In genomic region chr3:150759319-150759718, GRCh38 we compare ENCODE assay signal across 11 cellular contexts. TPM values are rescaled to one million over a fixed set of nuclear protein-coding genes. Genes with fewer than 3 reads are reported as not detected.
DNase-seq lines count a peak whose midpoint lies in the region; ATAC-seq, FAIRE-seq and TF ChIP-seq lines count a peak whose summit lies in the region.
"Had no signal": no experiment of that assay in that cellular context is flagged by ENCODE, and none has a peak within 500 bp of the region (broad histone marks: within the 10 kb centered on the region; RNA-seq: fewer than 3 reads in every experiment).

No MANE protein-coding gene starts in this region.

- no peaks in the 10 kb centered on the region for H3K9me2 ChIP-seq in neural cell (ENCODE audit: insufficient read depth, low read length)

- H3K4me3 Mint-ChIP-seq in CD8-positive, alpha-beta T cell, result peak overlapping the region; percentile 94

- no peak for TF ChIP-seq POLR2A in GM12878 (IDR thresholded peaks at IDR 0.05; ENCODE audit: low read depth, low read length)

- no peak for ATAC-seq in CD8-positive, alpha-beta T cell
- ATAC-seq in GM12878 (no peak), HG03432 (IDR thresholded peaks at IDR 0.05; ENCODE audit: unreplicated experiment) (no peak)
- ATAC-seq: body of pancreas had no signal

- no peak for TF ChIP-seq EP300 in GM12878 (IDR thresholded peaks at IDR 0.05; ENCODE audit: borderline replicate concordance in 1 of 2, control insufficient read depth in 1 of 2, low read depth in 2 of 2, low read length in 2 of 2)
- no peak for TF ChIP-seq EP300 in neural cell (conservative IDR thresholded peaks at IDR 0.05; ENCODE audit: poor library complexity, severe bottlenecking)

- H3K9ac ChIP-seq in KMS-11 (no peak overlapping the region), GM12878 (ENCODE audit: control insufficient read depth, insufficient read depth, low read length) (no peak overlapping the region), neural cell (ENCODE audit: low read length) (no peak overlapping the region)

- H3K36me3 ChIP-seq in CD8-positive, alpha-beta T cell (ENCODE audit: insufficient read depth, low read length), result no peaks in the 10 kb centered on the region
- H3K36me3 ChIP-seq in KMS-11 (ENCODE audit: insufficient read depth) (no peaks in the 10 kb centered on the region; the same call in 1 of the 2 replicates), GM12878 (ENCODE audit: control insufficient read depth in 2 of 2, insufficient read depth in 2 of 2, low read length in 1 of 2) (no peaks in the 10 kb centered on the region; a peak in 1 of 4 replicates), neural cell (ENCODE audit: insufficient read depth, low read length) (no peaks in the 10 kb centered on the region)

- no peaks in the 10 kb centered on the region for H3K27me3 Mint-ChIP-seq in CD8-positive, alpha-beta T cell (ENCODE audit: low read depth)

- H3F3A ChIP-seq in neural cell (ENCODE audit: insufficient read depth, low read length, poor library complexity, severe bottlenecking), result no peaks in the 10 kb centered on the region

- CTCF ChIA-PET in CD8-positive, alpha-beta T cell (lab: Charles Lee), result interaction anchor here (1.2 to 1.6 kb wide), 2 partner anchors 29 to 30 kb away, joined by 4 read pairs; no protein-coding TSS in a partner anchor
- CTCF ChIA-PET in GM12878 (lab: Yijun Ruan, JAX), result interaction anchor here (0.6 to 3.6 kb wide), 8 partner anchors 9 to 347 kb away, joined by 3 to 23 read pairs (median 4); no protein-coding TSS in a partner anchor

- H4K20me1 ChIP-seq in KMS-11 (ENCODE audit: insufficient read depth), result peaks cover 25% of the 10 kb centered on the region
- H4K20me1 ChIP-seq in GM12878 (ENCODE audit: control insufficient read depth, insufficient read depth), result no peaks in the 10 kb centered on the region
- no peaks in the 10 kb centered on the region for H4K20me1 ChIP-seq in neural cell (ENCODE audit: insufficient read depth)

- peaks cover 37% of the 10 kb centered on the region for H3K4me1 ChIP-seq in CD8-positive, alpha-beta T cell (ENCODE audit: insufficient read depth, low read length)
- H3K4me1 ChIP-seq in KMS-11 (ENCODE audit: low read depth, poor library complexity, severe bottlenecking) (peaks cover 61% of the 10 kb centered on the region), GM12878 (ENCODE audit: control insufficient read depth, insufficient read depth, low read length) (no peaks in the 10 kb centered on the region; the same call in 1 of the 2 replicates)

- intact Hi-C loops in CD8-positive, alpha-beta T cell (cut with DNase I, micrococcal nuclease), result no loop called here
- intact Hi-C loops in GM12878 (cut with micrococcal nuclease; ENCODE audit: unreplicated experiment), result no loop called here

- peaks cover 41% of the 10 kb centered on the region for H3K36me3 Mint-ChIP-seq in CD8-positive, alpha-beta T cell

- BruUV-seq in GM12878 (replicated peaks; lab: Mats Ljungman, UMichigan), result no TSS peak

- POLR2A ChIA-PET in CD8-positive, alpha-beta T cell (lab: Charles Lee), result interaction anchor here (0.8 to 1.0 kb wide), 2 partner anchors 18 to 156 kb away, joined by 3 read pairs; partner anchors contain the start of gene SELENOT
- POLR2A ChIA-PET in GM12878 (lab: Charles Lee), result interaction anchor here (0.7 to 2.8 kb wide), 11 partner anchors 8 to 161 kb away, joined by 3 to 10 read pairs (median 4); no protein-coding TSS in a partner anchor

- no peak overlapping the region for H3K27ac ChIP-seq in CD8-positive, alpha-beta T cell (ENCODE audit: low read depth, low read length)
- no peak overlapping the region; the same call in 1 of the 2 replicates for H3K27ac ChIP-seq in KMS-11
- H3K27ac ChIP-seq in GM12878 (ENCODE audit: control insufficient read depth, insufficient read depth), result peak overlapping the region; percentile 77
- H3K27ac ChIP-seq in neural cell (ENCODE audit: low read length), result no peak overlapping the region

- no peaks in the 10 kb centered on the region for H3K9me3 ChIP-seq in CD8-positive, alpha-beta T cell (ENCODE audit: low read length)
- H3K9me3 ChIP-seq in GM12878 (replicated peaks; ENCODE audit: control insufficient read depth, insufficient read depth, low read length) (no peaks in the 10 kb centered on the region), neural cell (ENCODE audit: low read length) (no peaks in the 10 kb centered on the region)
- H3K9me3 ChIP-seq: body of pancreas had no signal

- no peaks in the 10 kb centered on the region for H3K9me3 Mint-ChIP-seq in CD8-positive, alpha-beta T cell

- H3K27me3 ChIP-seq in CD8-positive, alpha-beta T cell (ENCODE audit: insufficient read depth, low read length), result no peaks in the 10 kb centered on the region
- H3K27me3 ChIP-seq in KMS-11 (ENCODE audit: insufficient read depth, low read depth) (no peaks in the 10 kb centered on the region), GM12878 (replicated peaks in 1 of 2; ENCODE audit: control insufficient read depth in 2 of 2, insufficient read depth in 2 of 2, low read length in 1 of 2) (no peaks in the 10 kb centered on the region), neural cell (ENCODE audit: insufficient read depth, low read depth, low read length) (no peaks in the 10 kb centered on the region)
- H3K27me3 ChIP-seq: body of pancreas had no signal

- SMC1A ChIA-PET in GM12878 (lab: Charles Lee; ENCODE audit: uncharacterized antibody, unreplicated experiment), result interaction anchor here (1.3 to 8.5 kb wide), 10 partner anchors 9 to 164 kb away, joined by 3 to 68 read pairs (median 6); no protein-coding TSS in a partner anchor

- RAD21 ChIA-PET in GM12878 (lab: Charles Lee; ENCODE audit: unreplicated experiment), result interaction anchor here (0.8 to 6.6 kb wide), 10 partner anchors 9 to 214 kb away, joined by 3 to 30 read pairs (median 4); partner anchors contain the start of genes EIF2A, ERICH6 and SERP1

- H3K79me2 ChIP-seq in KMS-11 (ENCODE audit: insufficient read depth, low read depth) (peaks cover 87% of the 10 kb centered on the region), GM12878 (ENCODE audit: control insufficient read depth, insufficient read depth, low read length) (peaks cover 83% of the 10 kb centered on the region), neural cell (replicated peaks; ENCODE audit: insufficient read depth, low read length) (peaks cover 11% of the 10 kb centered on the region)

- H3K27ac Mint-ChIP-seq in CD8-positive, alpha-beta T cell, result peak overlapping the region; percentile 96

- in situ Hi-C loops in GM12878 (cut with MboI), result no loop called here

- no peak overlapping the region for H2AFZ ChIP-seq in KMS-11 (ENCODE audit: low read depth)
- H2AFZ ChIP-seq in GM12878 (ENCODE audit: control insufficient read depth, low read depth, low read length), result no peak overlapping the region
- H2AFZ ChIP-seq in neural cell (ENCODE audit: low read depth, low read length), result no peak overlapping the region

- H3K4me2 ChIP-seq in KMS-11, result peak overlapping the region; percentile 94
- peak overlapping the region; percentile 78 for H3K4me2 ChIP-seq in GM12878 (ENCODE audit: control insufficient read depth, insufficient read depth)
- no peak overlapping the region for H3K4me2 ChIP-seq in neural cell (ENCODE audit: low read length)

- H3K4me1 Mint-ChIP-seq in CD8-positive, alpha-beta T cell (ENCODE audit: low read depth), result peaks cover 61% of the 10 kb centered on the region

- DNase-seq in CD8-positive, alpha-beta T cell, result no peak
- no peak for DNase-seq in GM12878 (ENCODE audit: low read depth, low spot score)
- DNase-seq in D341Med (ENCODE audit: low spot score), result no peak
- DNase-seq in GDM1 (lab: John Stamatoyannopoulos, UW), result no peak
- DNase-seq in NCI-H69 (lab: John Stamatoyannopoulos, UW), result no peak
- DNase-seq: body of pancreas, DMS153 had no signal

- WGBS in GM12878 (ENCODE audit: insufficient coverage, insufficient replicate concordance, low lambda C conversion rate, missing lambda C conversion rate), result 69% methylated on average over 3 of the region's 3 CpGs

- TF ChIP-seq RAD21 in GM12878 (IDR thresholded peaks at IDR 0.05; ENCODE audit: insufficient read depth, low read depth, low read length) (no peak), neural cell (conservative IDR thresholded peaks at IDR 0.05) (no peak)

- peak overlapping the region; percentile 81 for H3K4me3 ChIP-seq in CD8-positive, alpha-beta T cell (ENCODE audit: low read depth, low read length)
- H3K4me3 ChIP-seq in KMS-11 (IDR thresholded peaks at IDR 0.05; ENCODE audit: insufficient read depth, low read depth, low read length), result no peak overlapping the region
- peak overlapping the region; percentile 94 for H3K4me3 ChIP-seq in GM12878
- peak overlapping the region; percentile 88 for H3K4me3 ChIP-seq in neural cell (ENCODE audit: low read length)
- H3K4me3 ChIP-seq: body of pancreas had no signal

- no peak for TF ChIP-seq CTCF in CD8-positive, alpha-beta T cell (IDR thresholded peaks at IDR 0.05)
- TF ChIP-seq CTCF in KMS-11 (conservative IDR thresholded peaks at IDR 0.05; ENCODE audit: low read depth, low read length) (no peak), GM12878 (IDR thresholded peaks at IDR 0.05 in 2 of 3, conservative IDR thresholded peaks at IDR 0.05 in 1 of 3; ENCODE audit: control insufficient read depth in 2 of 3, extremely low read depth in 1 of 3, insufficient read depth in 1 of 3, low read depth in 3 of 3, low read length in 3 of 3) (no peak), neural cell (IDR thresholded peaks at IDR 0.05; ENCODE audit: poor library complexity, severe bottlenecking) (no peak)

- no peak for FAIRE-seq in GM12878 (lab: Jason Lieb, UNC)

RNA-seq across cellular contexts. Expression of gene SIAH2, which starts 3.6 kb away (rescaled TPM):
- 10 to 100 TPM; 57.0 to 65.4 TPM for total RNA-seq in CD8-positive, alpha-beta T cell
- total RNA-seq in GM12878 (2013; cell fraction: nucleolus; rRNA removed), result 14.5 and 16.2 TPM in 2 replicates
- total RNA-seq in GM12878 (2014; rRNA removed) (41.4 and 47.0 TPM in 2 replicates), GM12878 (2014; rRNA removed; fragmentation: Illumina TruSeq; extraction: Trizol) (26.9 and 27.8 TPM in 2 replicates), GM12878 (2021) (31.7 and 38.0 TPM in 2 replicates)
- 8.3 TPM for polyA plus RNA-seq in GM12878 (2011; ENCODE audit: low read depth)
- polyA plus RNA-seq in GM12878 (2011; rRNA removed) (42.3 and 51.5 TPM in 2 replicates), GM12878 (2014; fragmentation: Illumina TruSeq; extraction: Trizol) (33.7 and 37.2 TPM in 2 replicates), GM12878 (2014; fragmentation: Nextera tagmentation; extraction: Ambion mirVana) (10 to 100 TPM in 1 of 2 experiments, 1 to 10 TPM in 1; 6.1 to 14.2 TPM), GM12878 (2014; rRNA removed) (41.4 and 43.0 TPM in 2 replicates), GM12878 (2016; fragmentation: Nextera tagmentation; extraction: Ambion mirVana) (10 to 100 TPM in 1 of 2 experiments, 1 to 10 TPM in 1; 3.3 to 16.3 TPM), neural cell (21.8 and 41.1 TPM in 2 replicates)
- polyA plus RNA-seq in GM12878 (2011; cell fraction: cytosol; rRNA removed), result 77.7 and 114 TPM in 2 replicates
- polyA plus RNA-seq in GM12878 (2011; cell fraction: nucleus; rRNA removed), result 83.3 and 88.1 TPM in 2 replicates
- polyA plus RNA-seq in GM12878 (2012), result 13.3 and 27.8 TPM in 2 replicates
- 59.1 and 114 TPM in 2 replicates for polyA minus RNA-seq in GM12878 (2011; rRNA and poly(A)+ RNA removed)
- 28.7 and 37.3 TPM in 2 replicates for polyA minus RNA-seq in GM12878 (2011; cell fraction: cytosol; rRNA and poly(A)+ RNA removed)
- 13.7 and 23.2 TPM in 2 replicates for polyA minus RNA-seq in GM12878 (2011; cell fraction: nucleus; rRNA and poly(A)+ RNA removed)
- 40.3 and 42.6 TPM in 2 replicates for polyA minus RNA-seq in neural cell

RNA-seq across cellular contexts. Expression of gene ERICH6, which starts 55.6 kb away (rescaled TPM):
- under 1 TPM; 0.28 to 0.52 TPM for total RNA-seq in CD8-positive, alpha-beta T cell
- total RNA-seq in GM12878 (2013; cell fraction: nucleolus; rRNA removed), result not detected in 2 replicates
- total RNA-seq in GM12878 (2014; rRNA removed) (0.06 TPM in 1 of 2 replicates, not detected in the other), GM12878 (2014; rRNA removed; fragmentation: Illumina TruSeq; extraction: Trizol) (0.04 and 0.09 TPM in 2 replicates), GM12878 (2021) (0.40 TPM in 1 of 2 replicates, not detected in the other)
- not detected for polyA plus RNA-seq in GM12878 (2011; ENCODE audit: low read depth)
- polyA plus RNA-seq in GM12878 (2011; rRNA removed) (not detected in 2 replicates), GM12878 (2014; fragmentation: Illumina TruSeq; extraction: Trizol) (not detected in 2 replicates), GM12878 (2014; fragmentation: Nextera tagmentation; extraction: Ambion mirVana) (under 1 TPM in 1 of 2 experiments, not detected in 1; 0.40 TPM), GM12878 (2014; rRNA removed) (not detected in 2 replicates), GM12878 (2016; fragmentation: Nextera tagmentation; extraction: Ambion mirVana) (under 1 TPM in 1 of 2 experiments, not detected in 1; 0.39 TPM), neural cell (0.32 TPM in 1 of 2 replicates, not detected in the other)
- 0.18 TPM in 1 of 2 replicates, not detected in the other for polyA plus RNA-seq in GM12878 (2011; cell fraction: cytosol; rRNA removed)
- polyA plus RNA-seq in GM12878 (2011; cell fraction: nucleus; rRNA removed), result 0.25 TPM in 1 of 2 replicates, not detected in the other
- 0.09 TPM in 1 of 2 replicates, not detected in the other for polyA plus RNA-seq in GM12878 (2012)
- not detected in 2 replicates for polyA minus RNA-seq in GM12878 (2011; rRNA and poly(A)+ RNA removed)
- polyA minus RNA-seq in GM12878 (2011; cell fraction: cytosol; rRNA and poly(A)+ RNA removed), result 0.42 TPM in 1 of 2 replicates, not detected in the other
- 0.12 TPM in 1 of 2 replicates, not detected in the other for polyA minus RNA-seq in GM12878 (2011; cell fraction: nucleus; rRNA and poly(A)+ RNA removed)
- polyA minus RNA-seq in neural cell, result 0.49 TPM in 1 of 2 replicates, not detected in the other
- polyA plus RNA-seq: fibroblast of lung had no signal
